Comparison of ENCODE assay signal across 8 cellular contexts in the genomic region with DNA sequence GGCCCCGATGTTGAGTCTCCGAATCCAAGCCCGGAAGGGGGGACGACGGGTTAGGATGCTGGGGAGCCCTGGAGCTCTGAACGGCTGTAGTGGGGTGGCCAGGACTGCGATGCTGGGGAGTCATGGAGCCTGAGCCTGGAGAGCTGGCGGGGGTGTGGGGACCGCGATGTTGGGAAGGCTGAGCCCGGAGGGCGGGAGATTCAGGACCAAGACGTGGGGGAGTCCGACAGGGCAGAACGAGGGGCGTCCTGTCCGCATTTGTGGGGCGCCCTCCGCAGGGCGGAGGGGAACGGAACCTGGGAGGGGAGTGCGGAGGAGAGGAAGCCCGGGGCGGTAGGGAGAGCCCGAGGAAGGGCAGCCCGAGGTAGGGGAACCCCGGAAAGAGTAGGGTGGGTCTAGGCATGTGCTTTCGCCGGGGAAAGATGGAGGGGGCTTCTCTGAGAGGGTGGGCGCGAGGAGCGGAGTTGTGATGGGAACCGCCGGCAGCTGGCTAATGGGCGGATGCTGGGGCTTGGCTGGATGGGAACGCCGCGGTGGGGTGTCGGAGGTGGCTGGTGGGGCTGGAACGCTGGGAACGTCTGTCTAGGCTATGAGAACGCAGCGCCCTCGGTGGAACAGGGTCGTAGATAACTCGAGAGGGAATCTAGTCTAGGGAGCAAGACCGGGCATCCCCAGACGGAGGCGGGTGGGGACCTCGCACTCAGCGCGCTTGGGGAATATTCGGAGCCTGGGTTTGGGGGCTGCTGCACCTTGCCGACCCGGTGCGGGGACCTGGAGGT. TPM values are rescaled to one million over a fixed set of nuclear protein-coding genes. Genes with fewer than 3 reads are reported as not detected.
DNase-seq lines count a peak whose midpoint lies in the region; ATAC-seq, FAIRE-seq and TF ChIP-seq lines count a peak whose summit lies in the region.

No MANE protein-coding gene starts in this region.

- no peak for TF ChIP-seq POLR2A in K562 (conservative IDR thresholded peaks at IDR 0.05)

- peaks cover 9% of the 10 kb centered on the region for H3F3A ChIP-seq in SK-N-SH (replicated peaks; ENCODE audit: insufficient read depth)

- no TSS peak for BruUV-seq in K562 (replicated peaks; lab: Mats Ljungman, UMichigan)

- no peak for FAIRE-seq in K562 (lab: Jason Lieb, UNC)

- CTCF ChIA-PET in CD4-positive, alpha-beta T cell (lab: Charles Lee) = interaction anchor here (0.6 to 2.4 kb wide), 15 partner anchors 9 to 301 kb away, joined by 3 to 32 read pairs (median 5); a partner anchor contains a TSS
- CTCF ChIA-PET in SK-N-SH (lab: Yijun Ruan, JAX) (interaction anchor here (0.6 to 4.5 kb wide), 18 partner anchors 9 to 301 kb away, joined by 3 to 22 read pairs (median 4); a partner anchor contains a TSS), K562 (lab: Yijun Ruan, JAX; ENCODE audit: low intra/inter-chr PET ratio) (interaction anchor here (1.0 kb wide), 1 partner anchor 76 kb away, joined by 3 read pairs; no protein-coding TSS in a partner anchor)

- H3K4me2 ChIP-seq in SK-N-SH (peak overlapping the region; percentile 98), K562 (ENCODE audit: insufficient read depth, low read length) (peak overlapping the region; percentile 85)

- TF ChIP-seq EP300 in SK-N-SH (IDR thresholded peaks at IDR 0.05; ENCODE audit: borderline replicate concordance in 1 of 2, low read depth in 1 of 2, low read length in 1 of 2) = no peak
- TF ChIP-seq EP300 in K562 (IDR thresholded peaks at IDR 0.05; ENCODE audit: low read length) = no peak

- peak; percentile 9 to 48 (median 24) for DNase-seq in CD4-positive, alpha-beta T cell
- peak; percentile 49 for DNase-seq in GM19238 (ENCODE audit: insufficient read length, low spot score)
- DNase-seq in SK-N-SH = peak; percentile 72
- peak; percentile 47 to 63 (median 55) for DNase-seq in K562 (ENCODE audit: extremely low read depth in 1 of 4, low spot score in 3 of 4)
- DNase-seq in iris pigment epithelial cell (ENCODE audit: low read depth) = peak; percentile 34
- peak; percentile 46 for DNase-seq in stimulated activated CD4-positive, alpha-beta T cell treated with anti-CD3 and anti-CD28 coated beads, Interleukin-12 subunit alpha, Interleukin-12 subunit beta, amount 100 ng/mL, for 4 hours
- DNase-seq in NCI-H524 treated with DMSO at 0.1 percent for 48 hours (lab: John Stamatoyannopoulos, UW) = no peak

- no peaks in the 10 kb centered on the region for H3K27me3 ChIP-seq in CD4-positive, alpha-beta T cell (ENCODE audit: control insufficient read depth, insufficient read depth, low read length)
- no peaks in the 10 kb centered on the region for H3K27me3 ChIP-seq in SK-N-SH (ENCODE audit: insufficient read depth)
- H3K27me3 ChIP-seq in K562 (ENCODE audit: control insufficient read depth in 2 of 2, insufficient read depth in 2 of 2, low read length in 2 of 2) = no peaks in the 10 kb centered on the region

- no peaks in the 10 kb centered on the region for H3K9me1 ChIP-seq in K562 (ENCODE audit: control insufficient read depth, insufficient read depth, low read length)

- H3K36me3 Mint-ChIP-seq in CD4-positive, alpha-beta T cell (ENCODE audit: low read depth) = peaks cover 53% of the 10 kb centered on the region

- H3K27ac Mint-ChIP-seq in CD4-positive, alpha-beta T cell = peak overlapping the region; percentile 92

- H3K27ac ChIP-seq in CD4-positive, alpha-beta T cell (ENCODE audit: low read depth, low read length) = peak overlapping the region; percentile 88
- H3K27ac ChIP-seq in SK-N-SH (ENCODE audit: low read depth in 2 of 2, low read length in 1 of 2) (peak overlapping the region; percentile 20 to 64; a peak in 1 of 4 replicates), K562 (ENCODE audit: extremely low read depth, low read depth, low read length) (peak overlapping the region; percentile 78)

- peak overlapping the region; percentile 91 for H2AFZ ChIP-seq in SK-N-SH (ENCODE audit: low read depth)
- H2AFZ ChIP-seq in K562 (ENCODE audit: low read depth, low read length) = peak overlapping the region; percentile 94

- peak; percentile 32 for TF ChIP-seq CTCF in CD4-positive, alpha-beta T cell (IDR thresholded peaks at IDR 0.05)
- TF ChIP-seq CTCF in SK-N-SH (IDR thresholded peaks at IDR 0.05) (peak; percentile 35; the same call in 1 of the 2 replicates), K562 (IDR thresholded peaks at IDR 0.05 in 2 of 3, conservative IDR thresholded peaks at IDR 0.05 in 1 of 3; ENCODE audit: insufficient read depth in 2 of 3, low read depth in 1 of 3, low read length in 3 of 3) (peak in 2 of 3 experiments; percentile 31 to 44; a peak in 3 of 6 replicates)

- POLR2A ChIA-PET in CD4-positive, alpha-beta T cell (lab: Charles Lee) = interaction anchor here (0.5 to 8.4 kb wide), 29 partner anchors 8 to 826 kb away, joined by 3 to 132 read pairs (median 6); a partner anchor contains a TSS
- POLR2A ChIA-PET in SK-N-SH (lab: Yijun Ruan, JAX) (interaction anchor here (0.8 to 1.5 kb wide), 7 partner anchors 8 to 302 kb away, joined by 3 to 14 read pairs (median 4); a partner anchor contains a TSS), K562 (lab: Yijun Ruan, JAX) (interaction anchor here (0.6 to 3.5 kb wide), 10 partner anchors 10 to 80 kb away, joined by 3 to 17 read pairs (median 4); a partner anchor contains a TSS)

- H3K9me3 Mint-ChIP-seq in CD4-positive, alpha-beta T cell = no peaks in the 10 kb centered on the region

- no peaks in the 10 kb centered on the region for H3K27me3 Mint-ChIP-seq in CD4-positive, alpha-beta T cell

- H3K79me2 ChIP-seq in SK-N-SH (ENCODE audit: insufficient read depth) (no peaks in the 10 kb centered on the region), K562 (ENCODE audit: control insufficient read depth, insufficient read depth, low read length) (peaks cover 54% of the 10 kb centered on the region)

- peak overlapping the region; percentile 93 to 97 for H3K4me3 ChIP-seq in SK-N-SH (ENCODE audit: low read depth in 2 of 2, low read length in 1 of 2)
- peak overlapping the region; percentile 85 for H3K4me3 ChIP-seq in K562

- H3K9me2 ChIP-seq in SK-N-SH = no peaks in the 10 kb centered on the region

- peak overlapping the region; percentile 98 for H3K4me3 Mint-ChIP-seq in CD4-positive, alpha-beta T cell

- no peaks in the 10 kb centered on the region for H3K9me3 ChIP-seq in CD4-positive, alpha-beta T cell (ENCODE audit: control insufficient read depth, low read length)
- H3K9me3 ChIP-seq in SK-N-SH (no peaks in the 10 kb centered on the region), K562 (replicated peaks; ENCODE audit: control insufficient read depth, insufficient read depth, low read depth, low read length) (no peaks in the 10 kb centered on the region)

- H4K20me1 ChIP-seq in SK-N-SH (ENCODE audit: insufficient read depth) = no peaks in the 10 kb centered on the region
- no peaks in the 10 kb centered on the region for H4K20me1 ChIP-seq in K562 (replicated peaks; ENCODE audit: control insufficient read depth, insufficient read depth, low read length)

- H3K4me1 Mint-ChIP-seq in CD4-positive, alpha-beta T cell (ENCODE audit: low read depth) = peaks cover 59% of the 10 kb centered on the region

- H3K4me1 ChIP-seq in SK-N-SH (ENCODE audit: control insufficient read depth in 1 of 2, insufficient read depth in 2 of 2, low read depth in 1 of 2, low read length in 1 of 2) = peaks cover 0 to 28% of the 10 kb centered on the region in 2 experiments; a peak in 3 of 4 replicates
- H3K4me1 ChIP-seq in K562 (replicated peaks in 1 of 2; ENCODE audit: control insufficient read depth in 2 of 2, insufficient read depth in 2 of 2, low read length in 2 of 2) = peaks cover 20 to 33% of the 10 kb centered on the region in 2 experiments

- TF ChIP-seq RAD21 in SK-N-SH (IDR thresholded peaks at IDR 0.05; ENCODE audit: low read length) = peak; percentile 21; the same call in 1 of the 2 replicates
- peak; percentile 11 to 31; a peak in 2 of 4 replicates for TF ChIP-seq RAD21 in K562 (CRISPR knock-in tag; conservative IDR thresholded peaks at IDR 0.05 in 1 of 2, IDR thresholded peaks at IDR 0.05 in 1 of 2)

- H3K9ac ChIP-seq in SK-N-SH (peak overlapping the region; percentile 81), K562 (ENCODE audit: insufficient read depth in 1 of 2, low read depth in 2 of 2, low read length in 2 of 2) (peak overlapping the region; percentile 77 to 97)

- 5% methylated on average over 51 of the region's 56 CpGs for WGBS in SK-N-SH (ENCODE audit: low lambda C conversion rate)
- 3% methylated on average over 54 of the region's 56 CpGs for WGBS in K562 (ENCODE audit: insufficient coverage, low coverage, missing lambda C conversion rate)

- ATAC-seq in CD4-positive, alpha-beta T cell (ENCODE audit: poor library complexity) = peak; percentile 49
- ATAC-seq in HG03378 (IDR thresholded peaks at IDR 0.05; ENCODE audit: unreplicated experiment) = peak; percentile 37
- peak; percentile 61 for ATAC-seq in K562

- in situ Hi-C loops in K562 (cut with MboI) = no loop called here

- intact Hi-C loops in CD4-positive, alpha-beta T cell (cut with DNase I, micrococcal nuclease) = loop anchor here (1.0 to 5.0 kb wide), 8 partner anchors 14 to 300 kb away; no protein-coding TSS in a partner anchor
- intact Hi-C loops in K562 (cut with micrococcal nuclease) = loop anchor here (1.0 to 5.0 kb wide), 3 partner anchors 45 to 77 kb away; no protein-coding TSS in a partner anchor

- H3K36me3 ChIP-seq in SK-N-SH (replicated peaks in 1 of 2; ENCODE audit: control insufficient read depth in 1 of 2, insufficient read depth in 2 of 2, low read length in 1 of 2) (no peaks in the 10 kb centered on the region), K562 (ENCODE audit: control insufficient read depth, insufficient read depth, low read length) (peaks cover 13% of the 10 kb centered on the region; the same call in 2 of the 3 replicates)

RNA-seq across cellular contexts. Expression of a gene that starts 0.7 kb away (rescaled TPM):
- total RNA-seq in CD4-positive, alpha-beta T cell = 1 to 10 TPM; 1.8 to 1.9 TPM
- polyA plus RNA-seq in SK-N-SH (2012; rRNA removed) (2.3 and 2.4 TPM in 2 replicates), K562 (2011; rRNA removed) (10.2 and 15.4 TPM in 2 replicates), K562 (2014; fragmentation: Illumina TruSeq; extraction: Trizol) (4.3 and 5.1 TPM in 2 replicates), K562 (2014; fragmentation: Nextera tagmentation; extraction: Ambion mirVana) (1 to 10 TPM; 1.4 TPM), K562 (2014; rRNA removed) (3.5 and 3.8 TPM in 2 replicates)
- 2.2 and 3.1 TPM in 2 replicates for polyA plus RNA-seq in SK-N-SH (2012; cell fraction: cytosol; rRNA removed)
- polyA plus RNA-seq in SK-N-SH (2012; cell fraction: nucleus; rRNA removed) = 0.55 and 0.86 TPM in 2 replicates
- 9.3 and 9.5 TPM in 2 replicates for total RNA-seq in K562 (2011; cell fraction: chromatin; rRNA removed; ENCODE audit: low replicate concordance)
- 12.0 and 12.5 TPM in 2 replicates for total RNA-seq in K562 (2011; cell fraction: nucleolus; rRNA removed)
- total RNA-seq in K562 (2011; cell fraction: nucleoplasm; rRNA removed) = 13.9 and 16.5 TPM in 2 replicates
- total RNA-seq in K562 (2014; rRNA removed) (3.0 and 3.7 TPM in 2 replicates), K562 (2014; rRNA removed; fragmentation: Illumina TruSeq; extraction: Trizol) (4.3 and 4.7 TPM in 2 replicates), K562 (2015; rRNA removed; fragmentation: Illumina TruSeq; extraction: Trizol) (2.9 and 3.2 TPM in 2 replicates), K562 (2021) (5.4 and 7.1 TPM in 2 replicates)
- 12.7 and 14.5 TPM in 2 replicates for polyA plus RNA-seq in K562 (2011; cell fraction: cytosol; rRNA removed)
- 5.0 and 7.7 TPM in 2 replicates for polyA plus RNA-seq in K562 (2011; cell fraction: nucleus; rRNA removed)
- 4.1 and 5.7 TPM in 2 replicates for polyA plus RNA-seq in K562 (2012)
- polyA minus RNA-seq in K562 (2011; rRNA and poly(A)+ RNA removed) = 13.6 and 19.4 TPM in 2 replicates
- 7.9 and 11.4 TPM in 2 replicates for polyA minus RNA-seq in K562 (2011; cell fraction: cytosol; rRNA and poly(A)+ RNA removed)
- polyA minus RNA-seq in K562 (2011; cell fraction: nucleus; rRNA and poly(A)+ RNA removed) = 4.6 and 9.8 TPM in 2 replicates

RNA-seq across cellular contexts. Expression of a gene that starts 57.5 kb away (rescaled TPM):
- total RNA-seq in CD4-positive, alpha-beta T cell = 1 to 10 TPM; 3.4 to 4.8 TPM
- 39.4 and 54.3 TPM in 2 replicates for polyA plus RNA-seq in SK-N-SH (2012; rRNA removed)
- polyA plus RNA-seq in SK-N-SH (2012; cell fraction: cytosol; rRNA removed) = 20.2 and 22.6 TPM in 2 replicates
- polyA plus RNA-seq in SK-N-SH (2012; cell fraction: nucleus; rRNA removed) = 204 and 279 TPM in 2 replicates
- 33.1 and 52.6 TPM in 2 replicates for total RNA-seq in K562 (2011; cell fraction: chromatin; rRNA removed; ENCODE audit: low replicate concordance)
- 14.3 and 20.1 TPM in 2 replicates for total RNA-seq in K562 (2011; cell fraction: nucleolus; rRNA removed)
- total RNA-seq in K562 (2011; cell fraction: nucleoplasm; rRNA removed) = 25.2 and 39.0 TPM in 2 replicates
- 10.6 and 12.2 TPM in 2 replicates for total RNA-seq in K562 (2014; rRNA removed)
- 11.1 and 12.4 TPM in 2 replicates for total RNA-seq in K562 (2014; rRNA removed; fragmentation: Illumina TruSeq; extraction: Trizol)
- 9.5 and 10.2 TPM in 2 replicates for total RNA-seq in K562 (2015; rRNA removed; fragmentation: Illumina TruSeq; extraction: Trizol)
- 10.8 and 12.0 TPM in 2 replicates for total RNA-seq in K562 (2021)
- polyA plus RNA-seq in K562 (2011; rRNA removed) = 24.7 and 31.0 TPM in 2 replicates
- polyA plus RNA-seq in K562 (2011; cell fraction: cytosol; rRNA removed) = 6.0 and 10.8 TPM in 2 replicates
- 104 and 128 TPM in 2 replicates for polyA plus RNA-seq in K562 (2011; cell fraction: nucleus; rRNA removed)
- polyA plus RNA-seq in K562 (2012) = 12.9 and 23.7 TPM in 2 replicates
- polyA plus RNA-seq in K562 (2014; fragmentation: Illumina TruSeq; extraction: Trizol) = 14.4 and 14.9 TPM in 2 replicates
- 10 to 100 TPM; 15.7 to 17.2 TPM for polyA plus RNA-seq in K562 (2014; fragmentation: Nextera tagmentation; extraction: Ambion mirVana)
- polyA plus RNA-seq in K562 (2014; rRNA removed) = 20.8 and 21.5 TPM in 2 replicates
- 12.7 and 13.7 TPM in 2 replicates for polyA minus RNA-seq in K562 (2011; rRNA and poly(A)+ RNA removed)
- polyA minus RNA-seq in K562 (2011; cell fraction: cytosol; rRNA and poly(A)+ RNA removed) = 4.6 and 5.6 TPM in 2 replicates
- polyA minus RNA-seq in K562 (2011; cell fraction: nucleus; rRNA and poly(A)+ RNA removed) = 26.8 and 38.1 TPM in 2 replicates
